ENCODE assay signal across 12 cellular contexts in the genomic region with DNA sequence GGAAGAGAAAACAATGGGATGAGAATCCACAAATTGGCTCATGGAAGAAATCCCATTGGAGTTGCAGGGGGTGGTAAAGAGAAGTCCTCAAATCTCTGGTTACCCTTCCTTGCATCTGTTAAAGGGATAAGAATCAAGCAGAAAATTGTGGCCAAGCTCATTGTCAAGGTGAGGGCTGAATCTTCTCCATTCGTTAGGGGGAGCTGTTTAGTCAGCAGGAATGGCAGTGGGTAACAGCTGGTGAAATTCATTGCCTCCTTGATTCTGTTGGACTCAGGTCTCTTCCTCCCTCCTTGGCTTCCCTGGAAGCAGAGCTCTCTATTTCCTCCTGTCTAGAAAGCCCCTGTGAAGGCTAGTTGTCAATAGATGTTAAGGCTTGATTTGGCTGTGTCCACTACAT.
A peak's percentile ranks its signal among the peaks of the same experiment; 100 is the strongest.
DNase-seq lines count a peak whose midpoint lies in the region; ATAC-seq, FAIRE-seq and TF ChIP-seq lines count a peak whose summit lies in the region.
"Had no signal": no experiment of that assay in that cellular context is flagged by ENCODE, and none has a peak within 500 bp of the region (broad histone marks: within the 10 kb centered on the region; RNA-seq: fewer than 3 reads in every experiment).

No MANE protein-coding gene starts in this region.

- H3K27me3 ChIP-seq in H9 (ENCODE audit: insufficient read depth, low read length), result no peaks in the 10 kb centered on the region
- H3K27me3 ChIP-seq in esophagus squamous epithelium, result no peaks in the 10 kb centered on the region

- no peak overlapping the region for H3K4me2 ChIP-seq in H9 (ENCODE audit: insufficient read depth, insufficient read length, low read length)

- H3K9me3 ChIP-seq in H9 (ENCODE audit: control insufficient read depth, low read depth, low read length) (no peaks in the 10 kb centered on the region), esophagus squamous epithelium (no peaks in the 10 kb centered on the region)
- H3K9me3 ChIP-seq: Caco-2 had no signal

- no peak overlapping the region for H3K23ac ChIP-seq in H9 (ENCODE audit: insufficient read length, low read depth, low read length)

- no peak overlapping the region for H2BK120ac ChIP-seq in H9 (ENCODE audit: low read depth, low read length, poor library complexity, severe bottlenecking)

- no peak overlapping the region for H3K27ac Mint-ChIP-seq in H9

- no peak overlapping the region for H3K9ac ChIP-seq in H9 (ENCODE audit: extremely low read depth, insufficient read length, low read length)

- no peak for FAIRE-seq in urothelium cell line (lab: Jason Lieb, UNC)

- ATAC-seq in HG02571 (IDR thresholded peaks at IDR 0.05; ENCODE audit: unreplicated experiment), result no peak

- H3K23me2 ChIP-seq in H9 (ENCODE audit: insufficient read length, low read depth, low read length, poor library complexity, severe bottlenecking), result no peaks in the 10 kb centered on the region

- no peak overlapping the region for H4K91ac ChIP-seq in H9 (ENCODE audit: insufficient read length, low read depth, low read length)

- no peak overlapping the region for H4K5ac ChIP-seq in H9 (ENCODE audit: insufficient read length, low read depth, low read length)

- no peak for TF ChIP-seq POLR2A in esophagus squamous epithelium (IDR thresholded peaks at IDR 0.05)

- H2AK5ac ChIP-seq in H9 (ENCODE audit: insufficient read length, low read length), result no peak overlapping the region

- intact Hi-C loops in esophagus squamous epithelium (cut with DNase I), result no loop called here

- no peak overlapping the region for H2BK15ac ChIP-seq in H9 (ENCODE audit: low read depth, low read length)

- WGBS in H9 (ENCODE audit: extremely low coverage, insufficient read length, low lambda C conversion rate), result no CpG with 5 or more reads among the region's 1 CpG
- WGBS in esophagus squamous epithelium, 2 donors, result 29 to 57% methylated on average over 1 of the region's 1 CpG

- H3K4ac ChIP-seq in H9 (ENCODE audit: low read depth, low read length), result no peak overlapping the region

- no peaks in the 10 kb centered on the region for H3K79me1 ChIP-seq in H9 (ENCODE audit: insufficient read depth, low read depth, low read length, poor library complexity, severe bottlenecking)

- H3T11ph ChIP-seq in H9 (ENCODE audit: low read length), result no peak overlapping the region

- no peak overlapping the region for H2BK20ac ChIP-seq in H9 (ENCODE audit: low read depth, low read length, poor library complexity, severe bottlenecking)

- DNase-seq in AG09309 (ENCODE audit: low read depth), result no peak
- DNase-seq in H9, result peak; percentile 46
- DNase-seq in RWPE1 (ENCODE audit: low spot score), result peak; percentile 7
- peak; percentile 29 to 59 for DNase-seq in foreskin fibroblast
- DNase-seq in urothelium cell line (ENCODE audit: low spot score), result no peak
- no peak for DNase-seq in NCI-H146 treated with DMSO at 0.1 percent for 48 hours (lab: John Stamatoyannopoulos, UW; ENCODE audit: unreplicated experiment)
- no peak for DNase-seq in esophagus squamous epithelium (lab: John Stamatoyannopoulos, UW)
- DNase-seq: activated effector memory CD4-positive, alpha-beta T cell treated with anti-CD3 and anti-CD28 coated beads, Interleukin-2, amount 50 U/mL, for 16 hours; Caco-2; effector CD8-positive, alpha-beta T cell had no signal

- no peak overlapping the region for H4K8ac ChIP-seq in H9 (replicated peaks; ENCODE audit: insufficient read length, low read depth, low read length)

- H2BK5ac ChIP-seq in H9 (ENCODE audit: insufficient read length, low read length), result no peak overlapping the region

- TF ChIP-seq CTCF in AG09309 (IDR thresholded peaks at IDR 0.05; ENCODE audit: control insufficient read depth, insufficient read depth, low read depth, low read length, missing control alignments) (peak; percentile 29), H9 (conservative IDR thresholded peaks at IDR 0.05) (peak; percentile 72), RWPE1 (conservative IDR thresholded peaks at IDR 0.05; ENCODE audit: low read depth) (no peak; the same call in 1 of the 2 replicates), foreskin fibroblast (IDR thresholded peaks at IDR 0.05; ENCODE audit: low read depth, low read length) (peak; percentile 55), esophagus squamous epithelium (IDR thresholded peaks at IDR 0.05) (peak in 1 of 6 experiments; percentile 9)

- no peaks in the 10 kb centered on the region for H3K36me3 Mint-ChIP-seq in H9 (ENCODE audit: insufficient read depth in 1 of 3, low read depth in 3 of 3)

- peaks cover 6 to 7% of the 10 kb centered on the region in 2 experiments; a peak in 3 of 4 replicates for H3K4me1 Mint-ChIP-seq in H9

- H3K4me1 ChIP-seq in H9 (ENCODE audit: insufficient read depth, low read length) (no peaks in the 10 kb centered on the region), esophagus squamous epithelium (no peaks in the 10 kb centered on the region)
- H3K4me1 ChIP-seq: Caco-2 had no signal

- no peaks in the 10 kb centered on the region for H3K79me2 ChIP-seq in H9 (ENCODE audit: insufficient read depth, low read length)

- POLR2A ChIA-PET in RWPE1 (lab: Yijun Ruan, JAX; ENCODE audit: low non-redundant PET), result no interaction called here

- no peak overlapping the region for H2AFZ ChIP-seq in H9 (ENCODE audit: low read length)

- no peak overlapping the region for H3K56ac ChIP-seq in H9 (ENCODE audit: insufficient read length, low read depth, low read length)

- H3K18ac ChIP-seq in H9 (ENCODE audit: insufficient read length, low read depth, low read length), result no peak overlapping the region

- H2BK12ac ChIP-seq in H9 (ENCODE audit: insufficient read length, low read depth, low read length), result no peak overlapping the region

- no peaks in the 10 kb centered on the region for H3K36me3 ChIP-seq in esophagus squamous epithelium

- H3K27ac ChIP-seq in H9 (ENCODE audit: insufficient read length, low read depth, low read length), result no peak overlapping the region
- no peak overlapping the region for H3K27ac ChIP-seq in RWPE1
- no peak overlapping the region for H3K27ac ChIP-seq in esophagus squamous epithelium

- no peaks in the 10 kb centered on the region for H3K27me3 Mint-ChIP-seq in H9 (ENCODE audit: low read depth)

- no peak overlapping the region for H3K4me3 Mint-ChIP-seq in H9

- H3K4me3 ChIP-seq in AG09309 (ENCODE audit: control insufficient read depth, low read depth, low read length), result no peak overlapping the region
- no peak overlapping the region for H3K4me3 ChIP-seq in foreskin fibroblast (ENCODE audit: low read depth in 1 of 2, low read length in 2 of 2)
- no peak overlapping the region for H3K4me3 ChIP-seq in esophagus squamous epithelium
- H3K4me3 ChIP-seq: lung had no signal

- no peaks in the 10 kb centered on the region for H3K9me3 Mint-ChIP-seq in H9

- no peaks in the 10 kb centered on the region for H4K20me1 ChIP-seq in H9 (ENCODE audit: control insufficient read depth, insufficient read depth, insufficient read length)

- no peak overlapping the region for H3K14ac ChIP-seq in H9 (ENCODE audit: insufficient read depth, low read length)

- CTCF ChIA-PET in RWPE1 (lab: Yijun Ruan, JAX), result interaction anchor here (0.6 to 1.5 kb wide), 2 partner anchors 10 to 1669 kb away, joined by 3 read pairs; no protein-coding TSS in a partner anchor

Comparison
In these comparisons a context has a peak if more than half of its experiments do, and no peak if none do; other contexts are left out.
1. DNase-seq: peak in H9 (single experiment), RWPE1 (single experiment) and foreskin fibroblast (2 of 2); none in AG09309 (single experiment), urothelium cell line (single experiment), NCI-H146 treated with DMSO at 0.1 percent for 48 hours (single experiment) and esophagus squamous epithelium (single experiment).